Comparison of ENCODE assay signal across 1 cellular context in the genomic region with DNA sequence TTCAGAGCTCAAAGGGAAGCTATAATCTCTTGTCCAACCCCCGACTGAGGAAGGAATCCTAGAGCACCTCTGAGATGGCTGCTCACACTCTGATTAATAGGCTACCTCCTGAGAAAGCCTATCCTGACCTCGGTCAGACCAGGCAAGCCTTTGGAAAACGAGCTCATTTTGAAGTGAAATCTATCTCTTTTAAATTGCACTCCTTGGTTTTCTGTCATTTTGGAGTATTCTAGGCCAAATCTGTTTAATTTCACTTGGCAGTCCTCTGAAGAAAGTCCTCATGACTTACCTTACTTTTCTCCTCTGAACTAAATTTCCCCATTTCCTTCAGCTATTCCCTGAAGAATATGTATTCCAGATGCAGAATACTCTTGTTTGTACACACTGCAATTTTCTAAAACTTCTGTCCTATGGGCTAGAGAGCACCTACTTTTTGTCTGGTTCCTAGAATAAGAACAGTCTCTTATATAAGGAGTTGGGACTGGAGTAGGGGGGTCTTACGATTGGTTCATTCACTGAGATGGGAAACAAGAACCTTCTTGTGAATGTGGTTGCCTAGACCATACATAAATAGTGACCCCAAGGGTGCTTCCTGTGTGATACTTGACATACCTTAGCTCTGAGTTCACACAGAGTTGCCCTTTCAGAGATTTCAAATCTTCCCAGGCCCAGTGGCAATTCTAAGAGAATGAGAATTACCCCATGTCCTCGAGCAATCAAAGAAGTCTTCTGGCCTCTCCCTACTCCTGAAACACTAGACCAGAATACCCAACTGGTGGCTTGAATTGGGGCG.
TF ChIP-seq lines count a peak whose summit lies in the region.

No MANE protein-coding gene starts in this region.

TF ChIP-seq in GM12878, 131 proteins besides CTCF, POLR2A, EP300 and RAD21 (continued from another document):
- TF ChIP-seq, protein P1, sequence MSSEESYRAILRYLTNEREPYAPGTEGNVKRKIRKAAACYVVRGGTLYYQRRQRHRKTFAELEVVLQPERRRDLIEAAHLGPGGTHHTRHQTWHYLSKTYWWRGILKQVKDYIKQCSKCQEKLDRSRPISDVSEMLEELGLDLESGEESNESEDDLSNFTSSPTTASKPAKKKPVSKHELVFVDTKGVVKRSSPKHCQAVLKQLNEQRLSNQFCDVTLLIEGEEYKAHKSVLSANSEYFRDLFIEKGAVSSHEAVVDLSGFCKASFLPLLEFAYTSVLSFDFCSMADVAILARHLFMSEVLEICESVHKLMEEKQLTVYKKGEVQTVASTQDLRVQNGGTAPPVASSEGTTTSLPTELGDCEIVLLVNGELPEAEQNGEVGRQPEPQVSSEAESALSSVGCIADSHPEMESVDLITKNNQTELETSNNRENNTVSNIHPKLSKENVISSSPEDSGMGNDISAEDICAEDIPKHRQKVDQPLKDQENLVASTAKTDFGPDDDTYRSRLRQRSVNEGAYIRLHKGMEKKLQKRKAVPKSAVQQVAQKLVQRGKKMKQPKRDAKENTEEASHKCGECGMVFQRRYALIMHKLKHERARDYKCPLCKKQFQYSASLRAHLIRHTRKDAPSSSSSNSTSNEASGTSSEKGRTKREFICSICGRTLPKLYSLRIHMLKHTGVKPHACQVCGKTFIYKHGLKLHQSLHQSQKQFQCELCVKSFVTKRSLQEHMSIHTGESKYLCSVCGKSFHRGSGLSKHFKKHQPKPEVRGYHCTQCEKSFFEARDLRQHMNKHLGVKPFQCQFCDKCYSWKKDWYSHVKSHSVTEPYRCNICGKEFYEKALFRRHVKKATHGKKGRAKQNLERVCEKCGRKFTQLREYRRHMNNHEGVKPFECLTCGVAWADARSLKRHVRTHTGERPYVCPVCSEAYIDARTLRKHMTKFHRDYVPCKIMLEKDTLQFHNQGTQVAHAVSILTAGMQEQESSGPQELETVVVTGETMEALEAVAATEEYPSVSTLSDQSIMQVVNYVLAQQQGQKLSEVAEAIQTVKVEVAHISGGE (CRISPR knock-in tag; IDR thresholded peaks at IDR 0.05) = peak; percentile 53; the same call in 1 of the 2 replicates
- no peak for TF ChIP-seq CHD2 (IDR thresholded peaks at IDR 0.05; ENCODE audit: borderline replicate concordance, low read depth, low read length)
- TF ChIP-seq, protein P2, sequence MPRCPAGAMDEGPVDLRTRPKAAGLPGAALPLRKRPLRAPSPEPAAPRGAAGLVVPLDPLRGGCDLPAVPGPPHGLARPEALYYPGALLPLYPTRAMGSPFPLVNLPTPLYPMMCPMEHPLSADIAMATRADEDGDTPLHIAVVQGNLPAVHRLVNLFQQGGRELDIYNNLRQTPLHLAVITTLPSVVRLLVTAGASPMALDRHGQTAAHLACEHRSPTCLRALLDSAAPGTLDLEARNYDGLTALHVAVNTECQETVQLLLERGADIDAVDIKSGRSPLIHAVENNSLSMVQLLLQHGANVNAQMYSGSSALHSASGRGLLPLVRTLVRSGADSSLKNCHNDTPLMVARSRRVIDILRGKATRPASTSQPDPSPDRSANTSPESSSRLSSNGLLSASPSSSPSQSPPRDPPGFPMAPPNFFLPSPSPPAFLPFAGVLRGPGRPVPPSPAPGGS (IDR thresholded peaks at IDR 0.05; ENCODE audit: borderline replicate concordance, insufficient read depth, low read depth, low read length, poor library complexity, severe bottlenecking) = peak; percentile 54
- no peak for TF ChIP-seq FOS (IDR thresholded peaks at IDR 0.05; ENCODE audit: borderline replicate concordance, extremely low read depth, insufficient read length)
- TF ChIP-seq, protein P3, sequence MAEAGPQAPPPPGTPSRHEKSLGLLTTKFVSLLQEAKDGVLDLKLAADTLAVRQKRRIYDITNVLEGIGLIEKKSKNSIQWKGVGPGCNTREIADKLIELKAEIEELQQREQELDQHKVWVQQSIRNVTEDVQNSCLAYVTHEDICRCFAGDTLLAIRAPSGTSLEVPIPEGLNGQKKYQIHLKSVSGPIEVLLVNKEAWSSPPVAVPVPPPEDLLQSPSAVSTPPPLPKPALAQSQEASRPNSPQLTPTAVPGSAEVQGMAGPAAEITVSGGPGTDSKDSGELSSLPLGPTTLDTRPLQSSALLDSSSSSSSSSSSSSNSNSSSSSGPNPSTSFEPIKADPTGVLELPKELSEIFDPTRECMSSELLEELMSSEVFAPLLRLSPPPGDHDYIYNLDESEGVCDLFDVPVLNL (IDR thresholded peaks at IDR 0.05; ENCODE audit: low read depth, low read length) = no peak
- no peak for TF ChIP-seq STAT1 (conservative IDR thresholded peaks at IDR 0.05)
- TF ChIP-seq TCF7 (IDR thresholded peaks at IDR 0.05; ENCODE audit: borderline replicate concordance) = no peak
- TF ChIP-seq YY1 (IDR thresholded peaks at IDR 0.05; ENCODE audit: low read depth, low read length) = no peak
- no peak for TF ChIP-seq SP1 (IDR thresholded peaks at IDR 0.05; ENCODE audit: low read depth, low read length)
- TF ChIP-seq MTA2 (IDR thresholded peaks at IDR 0.05; ENCODE audit: low read depth) = no peak
- TF ChIP-seq CREB1 (IDR thresholded peaks at IDR 0.05; ENCODE audit: low read depth) = no peak
- TF ChIP-seq NRF1 (conservative IDR thresholded peaks at IDR 0.05; ENCODE audit: low read depth, low read length) = no peak
- no peak for TF ChIP-seq WRNIP1 (IDR thresholded peaks at IDR 0.05; ENCODE audit: borderline replicate concordance, low read depth, low read length)
- TF ChIP-seq NFYA (IDR thresholded peaks at IDR 0.05; ENCODE audit: borderline replicate concordance, low read depth, low read length) = no peak
- TF ChIP-seq ZNF217 (IDR thresholded peaks at IDR 0.05) = no peak
- TF ChIP-seq, protein P4, sequence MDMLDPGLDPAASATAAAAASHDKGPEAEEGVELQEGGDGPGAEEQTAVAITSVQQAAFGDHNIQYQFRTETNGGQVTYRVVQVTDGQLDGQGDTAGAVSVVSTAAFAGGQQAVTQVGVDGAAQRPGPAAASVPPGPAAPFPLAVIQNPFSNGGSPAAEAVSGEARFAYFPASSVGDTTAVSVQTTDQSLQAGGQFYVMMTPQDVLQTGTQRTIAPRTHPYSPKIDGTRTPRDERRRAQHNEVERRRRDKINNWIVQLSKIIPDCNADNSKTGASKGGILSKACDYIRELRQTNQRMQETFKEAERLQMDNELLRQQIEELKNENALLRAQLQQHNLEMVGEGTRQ (IDR thresholded peaks at IDR 0.05; ENCODE audit: borderline replicate concordance, low read depth, low read length) = no peak
- TF ChIP-seq NR2C1 (IDR thresholded peaks at IDR 0.05) = no peak
- TF ChIP-seq CBFB (IDR thresholded peaks at IDR 0.05; ENCODE audit: low read depth) = no peak
- TF ChIP-seq NR2F1 (conservative IDR thresholded peaks at IDR 0.05) = no peak
- no peak for TF ChIP-seq POU2F2 (IDR thresholded peaks at IDR 0.05; ENCODE audit: borderline replicate concordance, low read depth, low read length)
- peak; percentile 47; the same call in 1 of the 2 replicates for TF ChIP-seq NFIC (IDR thresholded peaks at IDR 0.05; ENCODE audit: low read depth, low read length)
- TF ChIP-seq SREBF2 (IDR thresholded peaks at IDR 0.05; ENCODE audit: low read length) = no peak
- no peak for TF ChIP-seq ZNF274 (IDR thresholded peaks at IDR 0.05; ENCODE audit: insufficient read depth, insufficient read length)
- TF ChIP-seq CBX3 (IDR thresholded peaks at IDR 0.05; ENCODE audit: borderline replicate concordance, low read depth) = no peak
